20 cellular contexts compared by ENCODE assay signal in the genomic region with DNA sequence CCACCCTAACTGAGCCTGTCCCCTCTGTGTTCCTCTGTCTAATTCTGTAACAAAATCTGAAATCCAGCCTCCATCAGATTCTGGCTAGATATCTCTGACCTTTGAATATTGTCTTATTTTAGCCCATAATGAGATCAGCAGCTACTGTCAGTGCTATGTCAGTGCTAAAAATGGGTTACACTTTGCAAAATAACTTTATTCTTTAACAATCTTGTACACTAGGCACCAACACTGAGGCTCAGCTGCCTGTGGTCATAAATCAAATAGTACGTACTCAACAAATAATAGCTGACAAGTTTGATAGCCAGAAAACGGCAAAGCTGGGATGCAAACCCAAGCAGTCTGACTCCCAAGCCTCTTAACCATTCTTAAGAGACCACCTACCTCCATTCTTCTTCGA. TPM values are rescaled to one million over a fixed set of nuclear protein-coding genes. Genes with fewer than 3 reads are reported as not detected.
DNase-seq lines count a peak whose midpoint lies in the region; ATAC-seq, FAIRE-seq and TF ChIP-seq lines count a peak whose summit lies in the region.
"Had no signal": no experiment of that assay in that cellular context is flagged by ENCODE, and none has a peak within 500 bp of the region (broad histone marks: within the 10 kb centered on the region; RNA-seq: fewer than 3 reads in every experiment).

No MANE protein-coding gene starts in this region.

- no peak for TF ChIP-seq CTCF in astrocyte (IDR thresholded peaks at IDR 0.05; ENCODE audit: insufficient read depth, low read depth, low read length)
- TF ChIP-seq CTCF in nephron progenitor cell (IDR thresholded peaks at IDR 0.05) = no peak

- no peak for DNase-seq in stimulated activated naive CD8-positive, alpha-beta T cell treated with anti-CD3 and anti-CD28 coated beads, Interleukin-15, amount 100 ng/mL, for 72 hours
- DNase-seq in astrocyte (ENCODE audit: low read depth) (no peak), nephron progenitor cell (no peak), aorta (no peak), NCI-H1436 (lab: John Stamatoyannopoulos, UW) (no peak), NCI-H69 (lab: John Stamatoyannopoulos, UW) (no peak)
- DNase-seq: activated CD4-positive, alpha-beta T cell treated with anti-CD3 and anti-CD28 coated beads for 1 hour; amygdala; H9; left lung; NCI-H2029; SHP77; stimulated activated naive CD4-positive, alpha-beta T cell treated with Interleukin-2 at 50 U/mL for 16 hours; T-helper 9 cell had no signal

- H3K27me3 ChIP-seq in astrocyte (ENCODE audit: insufficient read depth, low read length) = no peaks in the 10 kb centered on the region
- no peaks in the 10 kb centered on the region for H3K27me3 ChIP-seq in aorta (ENCODE audit: control insufficient read depth in 1 of 2, insufficient read depth in 2 of 2, low read length in 1 of 2)
- H3K27me3 ChIP-seq: gastroesophageal sphincter, left lung had no signal

- H3K36me3 Mint-ChIP-seq in stimulated activated naive CD8-positive, alpha-beta T cell treated with anti-CD3 and anti-CD28 coated beads, Interleukin-15, Interleukin-2, amounts not matched to agents 100 ng/mL and 50 ng/mL, for 24 hours (ENCODE audit: low read depth) = peaks cover 70% of the 10 kb centered on the region
- H3K36me3 Mint-ChIP-seq in astrocyte (ENCODE audit: low read depth, unreplicated experiment) (peaks cover 14% of the 10 kb centered on the region), nephron progenitor cell (ENCODE audit: low read depth) (peaks cover 63% of the 10 kb centered on the region)

- H3K4me1 Mint-ChIP-seq in stimulated activated naive CD8-positive, alpha-beta T cell treated with anti-CD3 and anti-CD28 coated beads, Interleukin-15, Interleukin-2, amounts not matched to agents 100 ng/mL and 50 ng/mL, for 24 hours (ENCODE audit: low read depth) = peaks cover 46% of the 10 kb centered on the region
- H3K4me1 Mint-ChIP-seq in stimulated activated naive CD8-positive, alpha-beta T cell treated with anti-CD3 and anti-CD28 coated beads, Interleukin-15, amount 100 ng/mL, for 72 hours = peaks cover 34% of the 10 kb centered on the region
- peaks cover 46% of the 10 kb centered on the region for H3K4me1 Mint-ChIP-seq in astrocyte (ENCODE audit: low read depth, unreplicated experiment)
- H3K4me1 Mint-ChIP-seq in nephron progenitor cell = no peaks in the 10 kb centered on the region
- H3K4me1 Mint-ChIP-seq: H9 had no signal

- H3K9me3 Mint-ChIP-seq in stimulated activated naive CD8-positive, alpha-beta T cell treated with anti-CD3 and anti-CD28 coated beads, Interleukin-15, Interleukin-2, amounts not matched to agents 100 ng/mL and 50 ng/mL, for 24 hours = no peaks in the 10 kb centered on the region
- H3K9me3 Mint-ChIP-seq in stimulated activated naive CD8-positive, alpha-beta T cell treated with anti-CD3 and anti-CD28 coated beads, Interleukin-15, amount 100 ng/mL, for 72 hours = no peaks in the 10 kb centered on the region
- H3K9me3 Mint-ChIP-seq in astrocyte (ENCODE audit: unreplicated experiment) = peaks cover 2% of the 10 kb centered on the region
- H3K9me3 Mint-ChIP-seq in nephron progenitor cell = no peaks in the 10 kb centered on the region
- H3K9me3 Mint-ChIP-seq: H9 had no signal

- FAIRE-seq in astrocyte (lab: Jason Lieb, UNC) = no peak
- FAIRE-seq: endometrium had no signal

- WGBS in aorta, 2 donors = 39 to 44% methylated on average over 3 of the region's 3 CpGs

- intact Hi-C loops in aorta (cut with DNase I) = no loop called here

- peaks cover 5% of the 10 kb centered on the region for H4K20me1 ChIP-seq in astrocyte (ENCODE audit: insufficient read depth, low read length)

- peak overlapping the region; percentile 77 for H3K9ac ChIP-seq in astrocyte (ENCODE audit: low read length)
- H3K9ac ChIP-seq: parathyroid adenoma had no signal

- peaks cover 29% of the 10 kb centered on the region for H3K36me3 ChIP-seq in astrocyte (ENCODE audit: insufficient read depth, low read length)
- H3K36me3 ChIP-seq in aorta (ENCODE audit: control insufficient read depth in 1 of 2, insufficient read depth in 2 of 2, low read length in 1 of 2) = peaks cover 0 to 9% of the 10 kb centered on the region in 2 donors

- H3K9me3 ChIP-seq in astrocyte (ENCODE audit: insufficient read depth, low read depth, low read length) (no peaks in the 10 kb centered on the region), aorta (ENCODE audit: control insufficient read depth, low read length) (no peaks in the 10 kb centered on the region)
- H3K9me3 ChIP-seq: gastroesophageal sphincter, left lung had no signal

- no peak overlapping the region for H3K4me3 Mint-ChIP-seq in stimulated activated naive CD8-positive, alpha-beta T cell treated with anti-CD3 and anti-CD28 coated beads, Interleukin-15, Interleukin-2, amounts not matched to agents 100 ng/mL and 50 ng/mL, for 24 hours
- H3K4me3 Mint-ChIP-seq in stimulated activated naive CD8-positive, alpha-beta T cell treated with anti-CD3 and anti-CD28 coated beads, Interleukin-15, amount 100 ng/mL, for 72 hours = no peak overlapping the region
- no peak overlapping the region for H3K4me3 Mint-ChIP-seq in astrocyte (ENCODE audit: unreplicated experiment)
- no peak overlapping the region for H3K4me3 Mint-ChIP-seq in nephron progenitor cell
- H3K4me3 Mint-ChIP-seq: B cell, H9 had no signal

- H3K4me2 ChIP-seq in astrocyte (ENCODE audit: low read length) = peak overlapping the region; percentile 64

- no peak for ATAC-seq in stimulated activated naive CD8-positive, alpha-beta T cell treated with anti-CD3 and anti-CD28 coated beads, Interleukin-15, amount 100 ng/mL, for 72 hours
- no peak for ATAC-seq in aorta (ENCODE audit: low FRiP score)
- ATAC-seq in HG03565 (IDR thresholded peaks at IDR 0.05; ENCODE audit: unreplicated experiment) = no peak
- ATAC-seq: gastroesophageal sphincter, left lung had no signal

- peak overlapping the region; percentile 98 for H3K27ac ChIP-seq in astrocyte (ENCODE audit: low read depth, low read length)
- H3K27ac ChIP-seq in aorta (ENCODE audit: low read depth in 1 of 2, low read length in 2 of 2) = no peak overlapping the region
- H3K27ac ChIP-seq: parathyroid adenoma had no signal

- peak overlapping the region; percentile 26 for H3K27ac Mint-ChIP-seq in stimulated activated naive CD8-positive, alpha-beta T cell treated with anti-CD3 and anti-CD28 coated beads, Interleukin-15, Interleukin-2, amounts not matched to agents 100 ng/mL and 50 ng/mL, for 24 hours
- peak overlapping the region in 1 of 2 donors; percentile 45 for H3K27ac Mint-ChIP-seq in stimulated activated naive CD8-positive, alpha-beta T cell treated with anti-CD3 and anti-CD28 coated beads, Interleukin-15, amount 100 ng/mL, for 72 hours
- H3K27ac Mint-ChIP-seq in astrocyte (ENCODE audit: unreplicated experiment) = peak overlapping the region; percentile 19
- H3K27ac Mint-ChIP-seq in nephron progenitor cell = peak overlapping the region; percentile 33
- H3K27ac Mint-ChIP-seq: H9 had no signal

- H3K27me3 Mint-ChIP-seq in stimulated activated naive CD8-positive, alpha-beta T cell treated with anti-CD3 and anti-CD28 coated beads, Interleukin-15, Interleukin-2, amounts not matched to agents 100 ng/mL and 50 ng/mL, for 24 hours = no peaks in the 10 kb centered on the region
- no peaks in the 10 kb centered on the region for H3K27me3 Mint-ChIP-seq in stimulated activated naive CD8-positive, alpha-beta T cell treated with anti-CD3 and anti-CD28 coated beads, Interleukin-15, amount 100 ng/mL, for 72 hours
- H3K27me3 Mint-ChIP-seq in astrocyte (ENCODE audit: low read depth, unreplicated experiment) (no peaks in the 10 kb centered on the region), nephron progenitor cell (ENCODE audit: low read depth, poor library complexity) (no peaks in the 10 kb centered on the region)
- H3K27me3 Mint-ChIP-seq: B cell had no signal

- peaks cover 3% of the 10 kb centered on the region for H3K79me2 ChIP-seq in astrocyte (ENCODE audit: insufficient read depth, low read length)

- peaks cover 56% of the 10 kb centered on the region for H3K4me1 ChIP-seq in astrocyte (ENCODE audit: insufficient read depth, low read length)
- peaks cover 2 to 3% of the 10 kb centered on the region in 2 donors for H3K4me1 ChIP-seq in aorta (ENCODE audit: control insufficient read depth in 1 of 2, insufficient read depth in 2 of 2, low read length in 2 of 2)
- H3K4me1 ChIP-seq: parathyroid adenoma had no signal

- H2AFZ ChIP-seq in astrocyte (ENCODE audit: low read depth, low read length) = no peak overlapping the region
- H2AFZ ChIP-seq: parathyroid adenoma had no signal

- H3K4me3 ChIP-seq in astrocyte (ENCODE audit: insufficient read depth, low read depth, low read length) (no peak overlapping the region), aorta (ENCODE audit: low read length in 2 of 2) (no peak overlapping the region)
- H3K4me3 ChIP-seq: gastroesophageal sphincter, left lung had no signal

RNA-seq across cellular contexts. Expression of a gene that starts 22.1 kb away (rescaled TPM):
- total RNA-seq in astrocyte (23.3 and 25.2 TPM in 2 replicates), aorta (10 to 100 TPM in 1 of 2 donors, 1 to 10 TPM in 1; 7.6 to 11.8 TPM)
- polyA plus RNA-seq in aorta = 1 to 10 TPM; 1.8 to 4.2 TPM

RNA-seq across cellular contexts. Expression of a gene that starts 24.1 kb away (rescaled TPM):
- total RNA-seq in astrocyte = 94.3 and 107 TPM in 2 replicates
- total RNA-seq in aorta = 100 to 1,000 TPM; 131 to 134 TPM
- polyA plus RNA-seq in aorta = 10 to 100 TPM; 47.1 to 77.7 TPM
